Comparison of ENCODE assay signal across 21 cellular contexts in genomic region chr13:75302031-75302430, GRCh38.
DNase-seq lines count a peak whose midpoint lies in the region; ATAC-seq and TF ChIP-seq lines count a peak whose summit lies in the region.
"Had no signal": no experiment of that assay in that cellular context is flagged by ENCODE, and none has a peak within 500 bp of the region (broad histone marks: within the 10 kb centered on the region; RNA-seq: fewer than 3 reads in every experiment).

No MANE protein-coding gene starts in this region.

- H3K9me3 ChIP-seq in right lobe of liver (no peaks in the 10 kb centered on the region), ascending aorta (no peaks in the 10 kb centered on the region), trophoblast cell (ENCODE audit: insufficient read depth, low read depth, low read length) (no peaks in the 10 kb centered on the region)
- H3K9me3 ChIP-seq: A549, Peyer's patch had no signal

- no peak overlapping the region for H2AFZ ChIP-seq in trophoblast cell (ENCODE audit: insufficient read depth, low read length, poor library complexity)
- H2AFZ ChIP-seq: GM23248 had no signal

- WGBS in right lobe of liver (ENCODE audit: insufficient coverage, low coverage, low lambda C conversion rate, missing lambda C conversion rate): 16% methylated on average over 8 of the region's 8 CpGs
- no CpG with 5 or more reads among the region's 8 CpGs for WGBS in trophoblast cell (ENCODE audit: extremely low coverage, insufficient coverage, insufficient read length)

- H3K36me3 ChIP-seq in right lobe of liver (peaks cover 0 to 6% (median 0%) of the 10 kb centered on the region in 4 donors), ascending aorta (peaks cover 0 to 10% of the 10 kb centered on the region in 2 donors), trophoblast cell (ENCODE audit: control insufficient read depth in 1 of 2, insufficient read depth in 2 of 2, low read length in 2 of 2) (no peaks in the 10 kb centered on the region)
- H3K36me3 ChIP-seq: Peyer's patch had no signal

- no peak overlapping the region for H2BK12ac ChIP-seq in trophoblast cell (ENCODE audit: low read length)

- no peak overlapping the region for H3K18ac ChIP-seq in trophoblast cell (ENCODE audit: low read length)

- no peaks in the 10 kb centered on the region for H3K79me1 ChIP-seq in trophoblast cell (ENCODE audit: low read length)

- H4K91ac ChIP-seq in trophoblast cell (ENCODE audit: low read depth, low read length): no peak overlapping the region

- no peak for TF ChIP-seq POLR2A in right lobe of liver (IDR thresholded peaks at IDR 0.05)

- TF ChIP-seq CTCF in 22Rv1 (IDR thresholded peaks at IDR 0.05) (no peak), LNCaP clone FGC (IDR thresholded peaks at IDR 0.05; ENCODE audit: control insufficient read depth, extremely low read depth, insufficient read depth) (no peak), fibroblast of the aortic adventitia (IDR thresholded peaks at IDR 0.05; ENCODE audit: insufficient read depth, low read length) (no peak), right lobe of liver (IDR thresholded peaks at IDR 0.05) (no peak), ascending aorta (IDR thresholded peaks at IDR 0.05) (no peak)

- no peak overlapping the region for H4K12ac ChIP-seq in trophoblast cell (ENCODE audit: low read depth, low read length)

- H2BK5ac ChIP-seq in trophoblast cell (ENCODE audit: low read depth, low read length, poor library complexity): no peak overlapping the region

- H3K4me1 ChIP-seq in right lobe of liver: peaks cover 0 to 16% (median 5%) of the 10 kb centered on the region in 4 donors
- no peaks in the 10 kb centered on the region for H3K4me1 ChIP-seq in ascending aorta
- no peaks in the 10 kb centered on the region for H3K4me1 ChIP-seq in trophoblast cell (ENCODE audit: control insufficient read depth in 1 of 2, insufficient read depth in 2 of 2, low read length in 2 of 2)
- H3K4me1 ChIP-seq: A549, Peyer's patch had no signal

- H2AK5ac ChIP-seq in trophoblast cell (ENCODE audit: low read length): no peak overlapping the region

- H3K4me3 ChIP-seq in LNCaP clone FGC (ENCODE audit: low read depth, low read length) (no peak overlapping the region), fibroblast of the aortic adventitia (ENCODE audit: low read depth, low read length) (no peak overlapping the region), right lobe of liver (no peak overlapping the region), ascending aorta (no peak overlapping the region), trophoblast cell (ENCODE audit: low read depth, low read length) (no peak overlapping the region)
- H3K4me3 ChIP-seq: A549, GM12878, GM23248, Peyer's patch had no signal

- ATAC-seq in right lobe of liver (peak; percentile 64 to 83 (median 70)), GM21360 (IDR thresholded peaks at IDR 0.05; ENCODE audit: unreplicated experiment) (no peak)
- ATAC-seq: A549, GM12878, SK-N-SH treated with all-trans-retinoic acid at 6 μM for 48 hours had no signal

- H3K4me2 ChIP-seq in trophoblast cell (ENCODE audit: low read length): no peak overlapping the region
- H3K4me2 ChIP-seq: A549, KMS-11 had no signal

- no peak overlapping the region for H4K8ac ChIP-seq in trophoblast cell (ENCODE audit: low read depth, low read length)

- DNase-seq in LNCaP clone FGC (ENCODE audit: low read depth) (peak; percentile 23), fibroblast of the aortic adventitia (ENCODE audit: low read depth) (peak; percentile 34), right lobe of liver (no peak), ascending aorta (ENCODE audit: low spot score in 2 of 2) (no peak), trophoblast cell (no peak)
- DNase-seq: GM23248, HCEC 1CT, NCI-H1694, NCI-H2081, NCI-H2171, NCI-H345, NCI-H524, NCI-H774, Peyer's patch had no signal

- intact Hi-C loops in right lobe of liver (cut with DNase I): no loop called here
- intact Hi-C loops in ascending aorta (cut with DNase I): no loop called here

- H3K79me2 ChIP-seq in trophoblast cell (ENCODE audit: control insufficient read depth, insufficient read depth, low read length, poor library complexity): no peaks in the 10 kb centered on the region

- H3K27me3 ChIP-seq in right lobe of liver (no peaks in the 10 kb centered on the region), ascending aorta (no peaks in the 10 kb centered on the region), trophoblast cell (ENCODE audit: insufficient read depth, low read length) (no peaks in the 10 kb centered on the region)
- H3K27me3 ChIP-seq: Peyer's patch had no signal

- no peak overlapping the region for H3K14ac ChIP-seq in trophoblast cell (ENCODE audit: low read length)

- no peak overlapping the region for H3K9ac ChIP-seq in trophoblast cell (ENCODE audit: low read length)
- H3K9ac ChIP-seq: GM23248, KMS-11 had no signal

- H2BK120ac ChIP-seq in trophoblast cell (ENCODE audit: insufficient read depth, low read length, poor library complexity): no peak overlapping the region

- H3K23ac ChIP-seq in trophoblast cell (ENCODE audit: low read length): no peak overlapping the region

- H3K27ac ChIP-seq in 22Rv1 (peak overlapping the region; percentile 29; the same call in 1 of the 2 replicates), right lobe of liver (no peak overlapping the region), ascending aorta (no peak overlapping the region), trophoblast cell (ENCODE audit: low read depth, low read length) (no peak overlapping the region)
- H3K27ac ChIP-seq: A549, GM23248, HL-60, KMS-11, Peyer's patch had no signal

- no peak overlapping the region for H3K4ac ChIP-seq in trophoblast cell (ENCODE audit: low read depth, low read length)

Comparison
In these comparisons a context has a peak if more than half of its experiments do, and no peak if none do; other contexts are left out.
1. DNase-seq: peak in LNCaP clone FGC (single experiment) and fibroblast of the aortic adventitia (single experiment); none in right lobe of liver (0 of 3), ascending aorta (0 of 2) and trophoblast cell (0 of 2).